14 cellular contexts compared by ENCODE assay signal in genomic region chr6:70724524-70724923, GRCh38. TPM values are rescaled to one million over a fixed set of nuclear protein-coding genes. Genes with fewer than 3 reads are reported as not detected.
DNase-seq lines count a peak whose midpoint lies in the region; ATAC-seq, FAIRE-seq and TF ChIP-seq lines count a peak whose summit lies in the region.
"Had no signal": no experiment of that assay in that cellular context is flagged by ENCODE, and none has a peak within 500 bp of the region (broad histone marks: within the 10 kb centered on the region; RNA-seq: fewer than 3 reads in every experiment).

No MANE protein-coding gene starts in this region.

- H3K36me3 Mint-ChIP-seq in natural killer cell: no peaks in the 10 kb centered on the region
- H3K36me3 Mint-ChIP-seq in natural killer cell treated with Interleukin-12 subunit alpha and Interleukin-12 subunit beta and Interleukin-15 and Interleukin-18, amount 100 ng/mL, for 72 hours: no peaks in the 10 kb centered on the region

- TF ChIP-seq CTCF in natural killer cell (IDR thresholded peaks at IDR 0.05) (no peak), body of pancreas (IDR thresholded peaks at IDR 0.05) (no peak), D721Med (IDR thresholded peaks at IDR 0.05; ENCODE audit: insufficient read depth, missing control alignments) (no peak)

- H3K27me3 ChIP-seq in body of pancreas: no peaks in the 10 kb centered on the region

- H3K4me1 Mint-ChIP-seq in natural killer cell: peaks cover 35 to 44% of the 10 kb centered on the region in 2 donors
- peaks cover 33 to 37% of the 10 kb centered on the region in 2 donors for H3K4me1 Mint-ChIP-seq in natural killer cell treated with Interleukin-12 subunit alpha and Interleukin-12 subunit beta and Interleukin-15 and Interleukin-18, amount 100 ng/mL, for 72 hours (ENCODE audit: low read depth in 2 of 2)

- no peaks in the 10 kb centered on the region for H3K9me3 Mint-ChIP-seq in natural killer cell
- no peaks in the 10 kb centered on the region for H3K9me3 Mint-ChIP-seq in natural killer cell treated with Interleukin-12 subunit alpha and Interleukin-12 subunit beta and Interleukin-15 and Interleukin-18, amount 100 ng/mL, for 72 hours

- no peak overlapping the region for H3K4me3 ChIP-seq in body of pancreas

- H3K36me3 ChIP-seq in body of pancreas (replicated peaks in 1 of 2; ENCODE audit: insufficient read depth in 1 of 2, low read depth in 2 of 2): no peaks in the 10 kb centered on the region

- no peaks in the 10 kb centered on the region for H3K27me3 Mint-ChIP-seq in natural killer cell (ENCODE audit: low read depth in 2 of 2)
- H3K27me3 Mint-ChIP-seq in natural killer cell treated with Interleukin-12 subunit alpha and Interleukin-12 subunit beta and Interleukin-15 and Interleukin-18, amount 100 ng/mL, for 72 hours: no peaks in the 10 kb centered on the region

- H3K4me3 Mint-ChIP-seq in natural killer cell: no peak overlapping the region
- no peak overlapping the region for H3K4me3 Mint-ChIP-seq in natural killer cell treated with Interleukin-12 subunit alpha and Interleukin-12 subunit beta and Interleukin-15 and Interleukin-18, amount 100 ng/mL, for 72 hours
- H3K4me3 Mint-ChIP-seq: H9 had no signal

- DNase-seq in natural killer cell (no peak), RCC 7860 (ENCODE audit: low spot score) (no peak), body of pancreas (no peak), D721Med (ENCODE audit: insufficient read length, low spot score) (no peak)
- no peak for DNase-seq in natural killer cell treated with Interleukin-12 subunit alpha and Interleukin-12 subunit beta and Interleukin-15 and Interleukin-18, amount 100 ng/mL, for 72 hours (ENCODE audit: low spot score)
- DNase-seq: COR-L47, Karpas-422, MM.1S, NCI-H1105, NCI-H187 treated with DMSO at 0.1 percent for 48 hours, NCI-H446 had no signal

- no peak for TF ChIP-seq POLR2A in body of pancreas (IDR thresholded peaks at IDR 0.05)

- no peaks in the 10 kb centered on the region for H3K9me3 ChIP-seq in body of pancreas

- ATAC-seq in natural killer cell (peak in 2 of 3 donors; percentile 21 to 61), body of pancreas (peak; percentile 35), GM18517 (IDR thresholded peaks at IDR 0.05; ENCODE audit: unreplicated experiment) (no peak), esophagus mucosa (no peak)
- no peak for ATAC-seq in natural killer cell treated with Interleukin-12 subunit alpha and Interleukin-12 subunit beta and Interleukin-15 and Interleukin-18, amount 100 ng/mL, for 72 hours

- intact Hi-C loops in natural killer cell (cut with micrococcal nuclease): no loop called here
- intact Hi-C loops in body of pancreas (cut with DNase I): no loop called here

- peak overlapping the region; percentile 50 to 64 for H3K27ac Mint-ChIP-seq in natural killer cell
- H3K27ac Mint-ChIP-seq in natural killer cell treated with Interleukin-12 subunit alpha and Interleukin-12 subunit beta and Interleukin-15 and Interleukin-18, amount 100 ng/mL, for 72 hours: peak overlapping the region in 1 of 2 donors; percentile 61

- 30 to 32% methylated on average over 2 of the region's 2 CpGs for WGBS in body of pancreas, 2 donors

- peak; percentile 18 for FAIRE-seq in RCC 7860 (lab: Jason Lieb, UNC)
- no peak for FAIRE-seq in D721Med (lab: Jason Lieb, UNC)

- peaks cover 10% of the 10 kb centered on the region for H3K4me1 ChIP-seq in body of pancreas

- H3K27ac ChIP-seq in body of pancreas: no peak overlapping the region

RNA-seq across cellular contexts. Expression of gene SMAP1, which starts 56.8 kb away (rescaled TPM):
- total RNA-seq in natural killer cell (10 to 100 TPM; 28.6 to 35.4 (median 30.6) TPM), body of pancreas (10 to 100 TPM; 22.1 to 34.3 TPM), esophagus mucosa (35.3 TPM)
- total RNA-seq in natural killer cell treated with Interleukin-12 subunit alpha and Interleukin-12 subunit beta and Interleukin-15 and Interleukin-18, amount 100 ng/mL, for 72 hours: 10 to 100 TPM; 22.1 to 30.6 TPM

Comparison
In these comparisons a context has a peak if more than half of its experiments do, and no peak if none do; other contexts are left out.
1. ATAC-seq: peak in natural killer cell (2 of 3) and body of pancreas (single experiment); none in natural killer cell treated with Interleukin-12 subunit alpha and Interleukin-12 subunit beta and Interleukin-15 and Interleukin-18, amount 100 ng/mL, for 72 hours (0 of 2), GM18517 (single experiment) and esophagus mucosa (single experiment).